Comparison of ENCODE assay signal across 8 cellular contexts in genomic region chr15:91021516-91022074, GRCh38. TPM values are rescaled to one million over a fixed set of nuclear protein-coding genes. Genes with fewer than 3 reads are reported as not detected.
DNase-seq lines count a peak whose midpoint lies in the region; ATAC-seq and TF ChIP-seq lines count a peak whose summit lies in the region.

No MANE protein-coding gene starts in this region.

- POLR2A ChIA-PET in A673 (lab: Charles Lee; ENCODE audit: low non-redundant PET) = no interaction called here

- H3K36me3 ChIP-seq in A673 (ENCODE audit: insufficient read depth, low read length, poor library complexity, severe bottlenecking) (no peaks in the 10 kb centered on the region), OCI-LY1 (ENCODE audit: insufficient read depth, low read length) (0 out of 2 replicates have a peak, but pooled peaks cover 4% of the 10 kb centered on the region)

- peak overlapping the region; percentile 99 for H3K4me2 ChIP-seq in OCI-LY1 (ENCODE audit: low read length)

- no peaks in the 10 kb centered on the region for H3K36me3 Mint-ChIP-seq in endothelial cell (ENCODE audit: low read depth, unreplicated experiment)
- no peaks in the 10 kb centered on the region for H3K36me3 Mint-ChIP-seq in neural crest cell (ENCODE audit: low read depth)

- H2AFZ ChIP-seq in OCI-LY1 (ENCODE audit: low read length) = no peak overlapping the region

- peak overlapping the region; percentile 76 for H3K27ac ChIP-seq in A673 (ENCODE audit: low read depth, low read length, poor library complexity, severe bottlenecking)
- no peak overlapping the region for H3K27ac ChIP-seq in OCI-LY1 (ENCODE audit: low read depth, low read length, poor library complexity, severe bottlenecking)

- no peaks in the 10 kb centered on the region for H4K20me1 ChIP-seq in OCI-LY1 (ENCODE audit: insufficient read depth, low read length)

- H3K27me3 ChIP-seq in A673 (replicated peaks; ENCODE audit: insufficient read depth, low read depth, low read length, poor library complexity) (no peaks in the 10 kb centered on the region), OCI-LY1 (ENCODE audit: insufficient read depth, low read length) (no peaks in the 10 kb centered on the region)

- peak; percentile 31 for DNase-seq in A673 (ENCODE audit: low spot score)
- DNase-seq in endothelial cell (ENCODE audit: low spot score) = no peak
- no peak for DNase-seq in neural crest cell (ENCODE audit: low read depth, low spot score)
- no peak for DNase-seq in SW480 (ENCODE audit: low spot score)
- DNase-seq in GM10266 (ENCODE audit: extremely low spot score) = no peak
- DNase-seq in stimulated activated CD4-positive, alpha-beta T cell treated with anti-CD3 and anti-CD28 coated beads, Interleukin-4, amount 100 ng/mL, for 4 hours = no peak

- no peaks in the 10 kb centered on the region for H3K9me3 Mint-ChIP-seq in endothelial cell (ENCODE audit: unreplicated experiment)
- H3K9me3 Mint-ChIP-seq in neural crest cell = no peaks in the 10 kb centered on the region

- H3K9me2 ChIP-seq in OCI-LY1 (ENCODE audit: low read depth, low read length) = no peaks in the 10 kb centered on the region

- H3F3A ChIP-seq in OCI-LY1 (ENCODE audit: insufficient read depth, low read length) = no peaks in the 10 kb centered on the region

- peak; percentile 4 for ATAC-seq in GM19455 (IDR thresholded peaks at IDR 0.05; ENCODE audit: unreplicated experiment)

- H3K4me1 ChIP-seq in A673 (ENCODE audit: insufficient read depth, low read length, poor library complexity, severe bottlenecking) = peaks cover 3% of the 10 kb centered on the region
- peaks cover 23% of the 10 kb centered on the region for H3K4me1 ChIP-seq in OCI-LY1 (ENCODE audit: insufficient read depth, low read length, severe bottlenecking)

- H3K27me3 Mint-ChIP-seq in endothelial cell (ENCODE audit: unreplicated experiment) = peaks cover under 1% of the 10 kb centered on the region
- H3K27me3 Mint-ChIP-seq in neural crest cell (ENCODE audit: low read depth) = no peaks in the 10 kb centered on the region

- CTCF ChIA-PET in A673 (lab: Charles Lee) = interaction anchor here (0.9 kb wide), 1 partner anchor 28 kb away, joined by 4 read pairs; no protein-coding TSS in a partner anchor

- no TSS peak for BruUV-seq in A673 (replicated peaks; lab: Mats Ljungman, UMichigan)

- no peak overlapping the region for H3K27ac Mint-ChIP-seq in endothelial cell (ENCODE audit: unreplicated experiment)
- peak overlapping the region; percentile 90 for H3K27ac Mint-ChIP-seq in neural crest cell (ENCODE audit: unreplicated experiment)

- H3K4me3 ChIP-seq in A673 (ENCODE audit: low read depth, low read length, poor library complexity, severe bottlenecking) (peak overlapping the region; percentile 90), OCI-LY1 (ENCODE audit: low read depth, low read length, poor library complexity, severe bottlenecking) (peak overlapping the region; percentile 84)

- H3K79me2 ChIP-seq in OCI-LY1 (ENCODE audit: insufficient read depth, low read length) = no peaks in the 10 kb centered on the region

- H3K4me1 Mint-ChIP-seq in endothelial cell (ENCODE audit: unreplicated experiment) (peaks cover 15% of the 10 kb centered on the region), neural crest cell (peaks cover 39% of the 10 kb centered on the region)

- peak overlapping the region; percentile 97 for H3K4me3 Mint-ChIP-seq in endothelial cell (ENCODE audit: unreplicated experiment)
- H3K4me3 Mint-ChIP-seq in neural crest cell = peak overlapping the region; percentile 95

- intact Hi-C loops in A673 (cut with micrococcal nuclease; ENCODE audit: unreplicated experiment) = no loop called here

- H3K9me3 ChIP-seq in A673 (ENCODE audit: low read depth, low read length, poor library complexity, severe bottlenecking) (no peaks in the 10 kb centered on the region), OCI-LY1 (ENCODE audit: low read length) (no peaks in the 10 kb centered on the region)

- H3K9ac ChIP-seq in OCI-LY1 (ENCODE audit: low read length) = peak overlapping the region; percentile 83

- TF ChIP-seq CTCF in A673 (conservative IDR thresholded peaks at IDR 0.05; ENCODE audit: low read depth, low read length) (no peak), OCI-LY1 (IDR thresholded peaks at IDR 0.05; ENCODE audit: low read length) (no peak), endothelial cell (IDR thresholded peaks at IDR 0.05; ENCODE audit: unreplicated experiment) (no peak), neural crest cell (conservative IDR thresholded peaks at IDR 0.05) (no peak), GM10266 (IDR thresholded peaks at IDR 0.05; ENCODE audit: control insufficient read depth, insufficient read depth, low read depth, missing control alignments) (no peak)

RNA-seq across cellular contexts. Expression of gene VPS33B, which starts 0.8 kb away (rescaled TPM):
- 17.7 and 19.5 TPM in 2 replicates for total RNA-seq in A673 (2021)
- total RNA-seq in endothelial cell (ENCODE audit: unreplicated experiment) = 16.0 TPM
- total RNA-seq in neural crest cell = 19.2 and 20.5 TPM in 2 replicates

RNA-seq across cellular contexts. Expression of gene PRC1, which starts 27.3 kb away (rescaled TPM):
- total RNA-seq in A673 (2021) (338 and 339 TPM in 2 replicates), endothelial cell (ENCODE audit: unreplicated experiment) (19.5 TPM), neural crest cell (160 and 161 TPM in 2 replicates)
